In the genomic region with DNA sequence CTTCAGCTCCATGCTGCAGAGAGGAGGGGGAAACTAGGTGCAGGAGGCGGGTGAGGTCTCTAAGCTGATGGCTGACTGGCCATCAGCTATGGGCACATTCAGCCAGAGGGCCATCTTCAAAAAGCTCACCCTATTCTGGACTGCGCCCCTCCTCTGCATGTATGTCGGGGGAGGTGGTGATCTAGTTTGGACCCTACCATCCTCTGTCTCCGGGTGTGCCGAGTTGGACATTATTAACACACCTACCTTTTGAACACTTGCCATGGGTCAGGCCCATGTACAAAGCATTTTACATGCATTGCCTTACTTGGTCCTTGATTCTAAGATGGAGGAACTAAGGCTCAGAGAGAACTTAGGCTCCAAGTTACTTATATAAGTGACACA, we compare ENCODE assay signal across 10 cellular contexts. TPM values are rescaled to one million over a fixed set of nuclear protein-coding genes. Genes with fewer than 3 reads are reported as not detected.
DNase-seq lines count a peak whose midpoint lies in the region; TF ChIP-seq lines count a peak whose summit lies in the region.
"Had no signal": no experiment of that assay in that cellular context is flagged by ENCODE, and none has a peak within 500 bp of the region (broad histone marks: within the 10 kb centered on the region; RNA-seq: fewer than 3 reads in every experiment).

No MANE protein-coding gene starts in this region.

- DNase-seq in NCI-H526 treated with DMSO at 0.1 percent for 48 hours (lab: John Stamatoyannopoulos, UW) (peak; percentile 43), neural progenitor cell (ENCODE audit: low spot score) (no peak), DMS53 treated with DMSO at 0.1 percent for 48 hours (lab: John Stamatoyannopoulos, UW; ENCODE audit: unreplicated experiment) (no peak), NCI-H524 (lab: John Stamatoyannopoulos, UW) (no peak), NCI-H2196 (lab: John Stamatoyannopoulos, UW; ENCODE audit: unreplicated experiment) (no peak), occipital lobe (lab: John Stamatoyannopoulos, UW) (no peak)

- H3K36me3 ChIP-seq in duodenal mucosa (ENCODE audit: control insufficient read depth in 1 of 2, insufficient read depth in 2 of 2, low read length in 2 of 2) (peaks cover 11 to 32% of the 10 kb centered on the region in 2 donors), neural progenitor cell (peaks cover 23% of the 10 kb centered on the region)

- H3F3A ChIP-seq in neural progenitor cell (ENCODE audit: low read depth), result peaks cover 23% of the 10 kb centered on the region

- H3K4me2 ChIP-seq in neural progenitor cell, result peak overlapping the region; percentile 99

- H2AFZ ChIP-seq in neural progenitor cell (replicated peaks), result no peak overlapping the region

- H3K9ac ChIP-seq in duodenal mucosa (ENCODE audit: low read depth in 1 of 2, low read length in 2 of 2) (peak overlapping the region; percentile 66 to 82), neural progenitor cell (peak overlapping the region; percentile 83)

- H3K4me3 ChIP-seq in duodenal mucosa (ENCODE audit: low read depth in 1 of 2, low read length in 2 of 2) (peak overlapping the region; percentile 78 to 84), neural progenitor cell (peak overlapping the region; percentile 80)

- peaks cover 58% of the 10 kb centered on the region for H3K79me2 ChIP-seq in neural progenitor cell (ENCODE audit: low read depth)

- H3K9me3 Mint-ChIP-seq in neural progenitor cell, result no peaks in the 10 kb centered on the region

- TF ChIP-seq CTCF in C4-2B (conservative IDR thresholded peaks at IDR 0.05) (no peak), neural progenitor cell (IDR thresholded peaks at IDR 0.05) (no peak)

- H3K27ac Mint-ChIP-seq in neural progenitor cell, result peak overlapping the region; percentile 58

- peaks cover 20 to 27% of the 10 kb centered on the region in 2 donors for H3K4me1 ChIP-seq in duodenal mucosa (ENCODE audit: control insufficient read depth in 1 of 2, insufficient read depth in 2 of 2, low read length in 2 of 2)
- H3K4me1 ChIP-seq in neural progenitor cell, result peaks cover 32% of the 10 kb centered on the region

- no peaks in the 10 kb centered on the region for H3K9me3 ChIP-seq in duodenal mucosa (ENCODE audit: control insufficient read depth in 1 of 2, low read length in 2 of 2)
- no peaks in the 10 kb centered on the region for H3K9me3 ChIP-seq in neural progenitor cell (ENCODE audit: low read depth)

- H3K4me1 Mint-ChIP-seq in neural progenitor cell, result peaks cover 33% of the 10 kb centered on the region

- peaks cover 40% of the 10 kb centered on the region for H4K20me1 ChIP-seq in neural progenitor cell (ENCODE audit: low read depth)

- H3K36me3 Mint-ChIP-seq in neural progenitor cell, result peaks cover 15% of the 10 kb centered on the region

- H3K27me3 ChIP-seq in duodenal mucosa (ENCODE audit: control insufficient read depth in 1 of 2, insufficient read depth in 2 of 2, low read length in 2 of 2) (no peaks in the 10 kb centered on the region), neural progenitor cell (no peaks in the 10 kb centered on the region)

- H3K27me3 Mint-ChIP-seq in neural progenitor cell (ENCODE audit: insufficient read depth, low read depth), result peaks cover 11% of the 10 kb centered on the region

- H3K27ac ChIP-seq in C4-2B, result peak overlapping the region; percentile 70; the same call in 1 of the 2 replicates
- no peak overlapping the region for H3K27ac ChIP-seq in duodenal mucosa (ENCODE audit: low read depth, low read length)
- H3K27ac ChIP-seq in neural progenitor cell, result peak overlapping the region; percentile 22

- peak overlapping the region; percentile 97 for H3K4me3 Mint-ChIP-seq in neural progenitor cell

RNA-seq across cellular contexts. Expression of gene NISCH, which starts 1.4 kb away (rescaled TPM):
- 80.5 and 146 TPM in 2 replicates for total RNA-seq in neural progenitor cell (ENCODE audit: low replicate concordance)
- total RNA-seq in occipital lobe, result 71.4 TPM

RNA-seq across cellular contexts. Expression of gene TNNC1, which starts 3.0 kb away (rescaled TPM):
- total RNA-seq in neural progenitor cell (ENCODE audit: low replicate concordance) (0.67 and 5.8 TPM in 2 replicates), occipital lobe (not detected)
- total RNA-seq: pulmonary artery endothelial cell had no signal

RNA-seq across cellular contexts. Expression of gene SEMA3G, which starts 11.9 kb away (rescaled TPM):
- 0.79 and 3.4 TPM in 2 replicates for total RNA-seq in neural progenitor cell (ENCODE audit: low replicate concordance)
- total RNA-seq in occipital lobe, result 3.0 TPM
- total RNA-seq: T-helper 1 cell treated with Interleukin-12 subunit alpha and Interleukin-12 subunit beta and Interleukin-4 antibody, amounts not matched to agents 30 ng/mL and 1 ng/mL, for 36 hours had no signal

RNA-seq across cellular contexts. Expression of gene STAB1, which starts 38.3 kb away (rescaled TPM):
- total RNA-seq in neural progenitor cell (ENCODE audit: low replicate concordance), result 0.06 TPM in 1 of 2 replicates, not detected in the other
- total RNA-seq in occipital lobe, result 14.8 TPM

RNA-seq across cellular contexts. Expression of gene PHF7, which starts 46.3 kb away (rescaled TPM):
- total RNA-seq in neural progenitor cell (ENCODE audit: low replicate concordance) (9.9 and 13.0 TPM in 2 replicates), occipital lobe (4.7 TPM)
